1 cellular context compared by ENCODE assay signal in genomic region chr10:68075550-68076004, GRCh38.
A peak's percentile ranks its signal among the peaks of the same experiment; 100 is the strongest.
TF ChIP-seq lines count a peak whose summit lies in the region.

No MANE protein-coding gene starts in this region.

TF ChIP-seq in K562, 482 proteins besides CTCF, POLR2A, EP300 and RAD21 (continues in another document):
- TF ChIP-seq, protein P1, sequence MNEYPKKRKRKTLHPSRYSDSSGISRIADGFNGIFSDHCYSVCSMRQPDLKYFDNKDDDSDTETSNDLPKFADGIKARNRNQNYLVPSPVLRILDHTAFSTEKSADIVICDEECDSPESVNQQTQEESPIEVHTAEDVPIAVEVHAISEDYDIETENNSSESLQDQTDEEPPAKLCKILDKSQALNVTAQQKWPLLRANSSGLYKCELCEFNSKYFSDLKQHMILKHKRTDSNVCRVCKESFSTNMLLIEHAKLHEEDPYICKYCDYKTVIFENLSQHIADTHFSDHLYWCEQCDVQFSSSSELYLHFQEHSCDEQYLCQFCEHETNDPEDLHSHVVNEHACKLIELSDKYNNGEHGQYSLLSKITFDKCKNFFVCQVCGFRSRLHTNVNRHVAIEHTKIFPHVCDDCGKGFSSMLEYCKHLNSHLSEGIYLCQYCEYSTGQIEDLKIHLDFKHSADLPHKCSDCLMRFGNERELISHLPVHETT (CRISPR knock-in tag; conservative IDR thresholded peaks at IDR 0.05 in 1 of 2, IDR thresholded peaks at IDR 0.05 in 1 of 2): peak in 1 of 2 experiments; percentile 16; a peak in 1 of 4 replicates
- no peak for TF ChIP-seq GMEB1 (CRISPR knock-in tag; IDR thresholded peaks at IDR 0.05)
- peak; percentile 77 for TF ChIP-seq MGA (IDR thresholded peaks at IDR 0.05)
- no peak for TF ChIP-seq ZNF609 (CRISPR knock-in tag; IDR thresholded peaks at IDR 0.05; ENCODE audit: borderline replicate concordance)
- no peak for TF ChIP-seq MEF2D (tag; conservative IDR thresholded peaks at IDR 0.05; ENCODE audit: low read depth)
- TF ChIP-seq ATF4 (CRISPR knock-in tag; IDR thresholded peaks at IDR 0.05): 0 out of 2 replicates have a peak, but pooled peaks have one; percentile 19
- peak; percentile 56; the same call in 1 of the 2 replicates for TF ChIP-seq ZNF644 (tag; IDR thresholded peaks at IDR 0.05; ENCODE audit: low read depth)
- TF ChIP-seq ZNF586 (CRISPR knock-in tag; conservative IDR thresholded peaks at IDR 0.05): no peak
- TF ChIP-seq TCF15 (CRISPR knock-in tag; IDR thresholded peaks at IDR 0.05): no peak
- peak; percentile 34; the same call in 1 of the 2 replicates for TF ChIP-seq GATAD2B (IDR thresholded peaks at IDR 0.05; ENCODE audit: borderline replicate concordance)
- TF ChIP-seq, protein P2, sequence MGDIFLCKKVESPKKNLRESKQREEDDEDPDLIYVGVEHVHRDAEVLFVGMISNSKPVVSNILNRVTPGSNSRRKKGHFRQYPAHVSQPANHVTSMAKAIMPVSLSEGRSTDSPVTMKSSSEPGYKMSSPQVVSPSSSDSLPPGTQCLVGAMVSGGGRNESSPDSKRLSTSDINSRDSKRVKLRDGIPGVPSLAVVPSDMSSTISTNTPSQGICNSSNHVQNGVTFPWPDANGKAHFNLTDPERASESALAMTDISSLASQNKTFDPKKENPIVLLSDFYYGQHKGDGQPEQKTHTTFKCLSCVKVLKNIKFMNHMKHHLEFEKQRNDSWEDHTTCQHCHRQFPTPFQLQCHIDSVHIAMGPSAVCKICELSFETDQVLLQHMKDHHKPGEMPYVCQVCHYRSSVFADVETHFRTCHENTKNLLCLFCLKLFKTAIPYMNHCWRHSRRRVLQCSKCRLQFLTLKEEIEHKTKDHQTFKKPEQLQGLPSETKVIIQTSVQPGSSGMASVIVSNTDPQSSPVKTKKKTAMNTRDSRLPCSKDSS (IDR thresholded peaks at IDR 0.05; ENCODE audit: low read depth, partially characterized antibody): no peak
- TF ChIP-seq, protein P3, sequence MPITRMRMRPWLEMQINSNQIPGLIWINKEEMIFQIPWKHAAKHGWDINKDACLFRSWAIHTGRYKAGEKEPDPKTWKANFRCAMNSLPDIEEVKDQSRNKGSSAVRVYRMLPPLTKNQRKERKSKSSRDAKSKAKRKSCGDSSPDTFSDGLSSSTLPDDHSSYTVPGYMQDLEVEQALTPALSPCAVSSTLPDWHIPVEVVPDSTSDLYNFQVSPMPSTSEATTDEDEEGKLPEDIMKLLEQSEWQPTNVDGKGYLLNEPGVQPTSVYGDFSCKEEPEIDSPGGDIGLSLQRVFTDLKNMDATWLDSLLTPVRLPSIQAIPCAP (CRISPR knock-in tag; IDR thresholded peaks at IDR 0.05; ENCODE audit: borderline replicate concordance): no peak
- TF ChIP-seq, protein P4, sequence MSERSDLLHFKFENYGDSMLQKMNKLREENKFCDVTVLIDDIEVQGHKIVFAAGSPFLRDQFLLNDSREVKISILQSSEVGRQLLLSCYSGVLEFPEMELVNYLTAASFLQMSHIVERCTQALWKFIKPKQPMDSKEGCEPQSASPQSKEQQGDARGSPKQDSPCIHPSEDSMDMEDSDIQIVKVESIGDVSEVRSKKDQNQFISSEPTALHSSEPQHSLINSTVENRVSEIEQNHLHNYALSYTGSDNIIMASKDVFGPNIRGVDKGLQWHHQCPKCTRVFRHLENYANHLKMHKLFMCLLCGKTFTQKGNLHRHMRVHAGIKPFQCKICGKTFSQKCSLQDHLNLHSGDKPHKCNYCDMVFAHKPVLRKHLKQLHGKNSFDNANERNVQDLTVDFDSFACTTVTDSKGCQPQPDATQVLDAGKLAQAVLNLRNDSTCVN (CRISPR knock-in tag; IDR thresholded peaks at IDR 0.05): no peak
- TF ChIP-seq SRSF1 (IDR thresholded peaks at IDR 0.05; ENCODE audit: low read depth, low read length): no peak
- no peak for TF ChIP-seq THAP7 (CRISPR knock-in tag; IDR thresholded peaks at IDR 0.05)
- TF ChIP-seq GABPA (tag; conservative IDR thresholded peaks at IDR 0.05; ENCODE audit: low read depth): 0 out of 2 replicates have a peak, but pooled peaks have one; percentile 72
- no peak for TF ChIP-seq DIDO1 (tag; IDR thresholded peaks at IDR 0.05; ENCODE audit: low read depth)
- TF ChIP-seq, protein P5, sequence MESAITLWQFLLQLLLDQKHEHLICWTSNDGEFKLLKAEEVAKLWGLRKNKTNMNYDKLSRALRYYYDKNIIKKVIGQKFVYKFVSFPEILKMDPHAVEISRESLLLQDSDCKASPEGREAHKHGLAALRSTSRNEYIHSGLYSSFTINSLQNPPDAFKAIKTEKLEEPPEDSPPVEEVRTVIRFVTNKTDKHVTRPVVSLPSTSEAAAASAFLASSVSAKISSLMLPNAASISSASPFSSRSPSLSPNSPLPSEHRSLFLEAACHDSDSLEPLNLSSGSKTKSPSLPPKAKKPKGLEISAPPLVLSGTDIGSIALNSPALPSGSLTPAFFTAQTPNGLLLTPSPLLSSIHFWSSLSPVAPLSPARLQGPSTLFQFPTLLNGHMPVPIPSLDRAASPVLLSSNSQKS (CRISPR knock-in tag; IDR thresholded peaks at IDR 0.05): no peak
- TF ChIP-seq PTRF (tag; IDR thresholded peaks at IDR 0.05): 0 out of 2 replicates have a peak, but pooled peaks have one; percentile 21
- peak; percentile 92 for TF ChIP-seq L3MBTL2 (IDR thresholded peaks at IDR 0.05)
